9 cellular contexts compared by ENCODE assay signal in genomic region chr17:15335446-15335845, GRCh38. TPM values are rescaled to one million over a fixed set of nuclear protein-coding genes. Genes with fewer than 3 reads are reported as not detected.
"Had no signal": no experiment of that assay in that cellular context is flagged by ENCODE, and none has a peak within 500 bp of the region (broad histone marks: within the 10 kb centered on the region; RNA-seq: fewer than 3 reads in every experiment).

No MANE protein-coding gene starts in this region.

- H3K4me3 ChIP-seq: GM12878 had no signal

- FAIRE-seq: G401.6, GM12878, GM12891, GM12892, GM18507, GM19239 had no signal

- ATAC-seq: GM12878 had no signal

- DNase-seq: GDM1, GF-D8 had no signal

RNA-seq across cellular contexts. Expression of gene TEKT3, which starts 6.0 kb away (rescaled TPM):
- total RNA-seq: G401, GM12878 had no signal
